In the genomic region with DNA sequence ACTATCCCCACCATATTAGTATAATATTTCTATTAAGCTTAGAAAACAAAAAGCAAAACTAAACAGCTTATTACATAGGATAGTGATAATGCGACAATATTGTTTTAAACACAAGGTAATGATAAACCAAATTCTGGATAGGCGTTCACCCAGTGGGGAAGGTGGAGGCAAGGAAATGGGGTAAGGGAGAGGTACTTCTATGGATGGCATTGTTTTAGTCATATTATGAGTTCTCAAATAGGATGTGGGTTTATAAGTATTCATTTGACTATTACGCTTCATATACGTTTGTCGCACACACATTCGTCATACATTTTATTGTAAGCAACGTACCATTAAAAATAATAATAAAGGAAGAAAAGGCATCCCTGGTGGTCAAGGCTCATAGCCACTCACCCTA, we compare ENCODE assay signal across 27 cellular contexts.
"Had no signal": no experiment of that assay in that cellular context is flagged by ENCODE, and none has a peak within 500 bp of the region (broad histone marks: within the 10 kb centered on the region; RNA-seq: fewer than 3 reads in every experiment).

No MANE protein-coding gene starts in this region.

- H3K36me3 ChIP-seq: cardiac muscle cell, colonic mucosa had no signal

- H3K27me3 ChIP-seq: cardiac muscle cell, colonic mucosa had no signal

- H3K9me3 ChIP-seq: colonic mucosa had no signal

- H3K4me1 ChIP-seq: colonic mucosa had no signal

- H3K4me3 ChIP-seq: cardiac muscle cell, colonic mucosa had no signal

- DNase-seq: activated CD4-positive, alpha-beta T cell treated with anti-CD3 and anti-CD28 coated beads for 36 hours; activated CD4-positive, alpha-beta T cell treated with anti-CD3 and anti-CD28 coated beads, Interleukin-2, amount 10 ng/mL, durations not matched to agents 7 days and 5 days; activated CD4-positive, alpha-beta T cell treated with anti-CD3 and anti-CD28 coated beads, Interleukin-2, amount 50 U/mL, for 48 hours; activated CD8-positive, alpha-beta memory T cell treated with anti-CD3 and anti-CD28 coated beads, Interleukin-2, amount 50 U/mL, for 4 hours; activated CD8-positive, alpha-beta T cell treated with anti-CD3 and anti-CD28 coated beads, Interleukin-2, amount 10 ng/mL, durations not matched to agents 7 days and 5 days; activated effector memory CD4-positive, alpha-beta T cell treated with anti-CD3 and anti-CD28 coated beads, Interleukin-2, amount 50 U/mL, for 16 hours; activated naive CD4-positive, alpha-beta T cell; activated naive CD4-positive, alpha-beta T cell treated with anti-CD3 and anti-CD28 coated beads, Interleukin-2, amount 50 U/mL, for 16 hours; activated naive CD8-positive, alpha-beta T cell treated with anti-CD3 and anti-CD28 coated beads for 36 hours; activated T-cell treated with anti-CD3 and anti-CD28 coated beads for 4 hours; activated T-cell treated with anti-CD3 and anti-CD28 coated beads, Interleukin-2, amount 50 U/mL, for 4 hours; amniotic stem cell; aorta; colonic mucosa; NCI-H1105; NCI-H1436; NCI-H1694; NCI-H1930; NCI-H2081 treated with DMSO at 0.1 percent for 48 hours; NCI-H345; NCI-H524 treated with DMSO at 0.1 percent for 48 hours; NCI-H748 treated with DMSO at 0.1 percent for 48 hours; Right ventricle myocardium superior; SW 1271; T-helper 9 cell; WERI-Rb-1 had no signal

- ATAC-seq: activated CD4-positive, alpha-beta T cell treated with anti-CD3 and anti-CD28 coated beads for 36 hours; activated CD8-positive, alpha-beta T cell treated with anti-CD3 and anti-CD28 coated beads, Interleukin-2, amount 10 ng/mL, durations not matched to agents 7 days and 5 days; activated T-cell treated with anti-CD3 and anti-CD28 coated beads, Interleukin-2, amount 50 U/mL, for 4 hours had no signal

- H3K27ac ChIP-seq: cardiac muscle cell, colonic mucosa, WERI-Rb-1 had no signal
